34 cellular contexts compared by ENCODE assay signal in genomic region chr7:151006590-151007300, GRCh38. TPM values are rescaled to one million over a fixed set of nuclear protein-coding genes. Genes with fewer than 3 reads are reported as not detected.
DNase-seq lines count a peak whose midpoint lies in the region; ATAC-seq, FAIRE-seq and TF ChIP-seq lines count a peak whose summit lies in the region.
"Had no signal": no experiment of that assay in that cellular context is flagged by ENCODE, and none has a peak within 500 bp of the region (broad histone marks: within the 10 kb centered on the region; RNA-seq: fewer than 3 reads in every experiment).

No MANE protein-coding gene starts in this region.

- no peak for FAIRE-seq in HepG2 (lab: Jason Lieb, UNC)
- FAIRE-seq: bronchial epithelial cell, colon, keratinocyte had no signal

- H3K79me2 ChIP-seq in HepG2 (ENCODE audit: insufficient read depth, low read length), result no peaks in the 10 kb centered on the region
- H3K79me2 ChIP-seq: parathyroid adenoma had no signal

- intact Hi-C loops in heart left ventricle (cut with DNase I), result no loop called here
- intact Hi-C loops in Right ventricle myocardium superior (cut with DNase I), result no loop called here
- intact Hi-C loops in HepG2 (cut with micrococcal nuclease; ENCODE audit: unreplicated experiment), result no loop called here

- CTCF ChIA-PET in HepG2 (lab: Yijun Ruan, JAX; ENCODE audit: low intra/inter-chr PET ratio, low total read pairs), result no interaction called here

- no TSS peak for BruUV-seq in HepG2 (replicated peaks; lab: Mats Ljungman, UMichigan)

- TF ChIP-seq POLR2A in heart left ventricle (IDR thresholded peaks at IDR 0.05) (no peak), HepG2 (IDR thresholded peaks at IDR 0.05; ENCODE audit: insufficient read depth in 1 of 2, low read depth in 2 of 2, low read length in 2 of 2) (no peak), GM18505 (IDR thresholded peaks at IDR 0.05; ENCODE audit: borderline replicate concordance, extremely low read depth, insufficient read depth, insufficient read length) (no peak)

- H3K27me3 ChIP-seq in heart left ventricle, result no peaks in the 10 kb centered on the region
- H3K27me3 ChIP-seq in HepG2 (ENCODE audit: control insufficient read depth in 1 of 2, insufficient read depth in 2 of 2, low read length in 2 of 2), result peaks cover 0 to 2% of the 10 kb centered on the region in 2 experiments; a peak in 2 of 5 replicates
- H3K27me3 ChIP-seq: uterus had no signal

- H3K4me2 ChIP-seq in HepG2 (ENCODE audit: low read depth, low read length), result peak overlapping the region; percentile 98; the same call in 1 of the 2 replicates
- H3K4me2 ChIP-seq: smooth muscle cell had no signal

- H3K27ac ChIP-seq in heart left ventricle (peak overlapping the region in 9 of 12 donors; percentile 6 to 72 (median 54)), VCaP (0 out of 2 replicates have a peak overlapping the region, but pooled peaks have one; percentile 19), HepG2 (ENCODE audit: extremely low read length, insufficient read depth, low read length) (no peak overlapping the region)
- H3K27ac ChIP-seq: epithelial cell of prostate, parathyroid adenoma, thoracic aorta, uterus had no signal

- peaks cover 30% of the 10 kb centered on the region for H3K4me1 Mint-ChIP-seq in stimulated activated effector memory CD8-positive, alpha-beta T cell treated with anti-CD3 and anti-CD28 coated beads, Interleukin-12 subunit alpha, Interleukin-12 subunit beta, amount 100 ng/mL, for 72 hours

- H3K9me3 ChIP-seq in heart left ventricle (no peaks in the 10 kb centered on the region), HepG2 (ENCODE audit: low read length) (no peaks in the 10 kb centered on the region)
- H3K9me3 ChIP-seq: thoracic aorta, uterus had no signal

- H3K4me1 ChIP-seq in heart left ventricle (peaks cover 0 to 48% (median 27%) of the 10 kb centered on the region in 12 donors), HepG2 (ENCODE audit: insufficient read depth, low read length) (peaks cover 91% of the 10 kb centered on the region)
- H3K4me1 ChIP-seq: parathyroid adenoma had no signal

- no peaks in the 10 kb centered on the region for H3K36me3 Mint-ChIP-seq in stimulated activated effector memory CD8-positive, alpha-beta T cell treated with anti-CD3 and anti-CD28 coated beads, Interleukin-12 subunit alpha, Interleukin-12 subunit beta, amount 100 ng/mL, for 72 hours

- WGBS in heart left ventricle, 4 donors, result 67 to 83% (median 73%) methylated on average over 11 to 23 of the region's 23 CpGs
- WGBS in HepG2 (ENCODE audit: low lambda C conversion rate), result 60% methylated on average over 16 of the region's 23 CpGs

- POLR2A ChIA-PET in HepG2 (lab: Yijun Ruan, JAX), result interaction anchor here (4.2 kb wide), 1 partner anchor 56 kb away, joined by 29 read pairs; no protein-coding TSS in a partner anchor

- H2AFZ ChIP-seq in HepG2 (ENCODE audit: low read length), result no peak overlapping the region
- H2AFZ ChIP-seq: parathyroid adenoma had no signal

- no peak for TF ChIP-seq RAD21 in HepG2 (CRISPR knock-in tag; IDR thresholded peaks at IDR 0.05)

- H3K4me3 ChIP-seq in heart left ventricle (no peak overlapping the region), HepG2 (replicated peaks in 1 of 3; ENCODE audit: insufficient read depth in 1 of 3, low read depth in 2 of 3, low read length in 3 of 3) (peak overlapping the region in 2 of 3 experiments; percentile 6 to 48; a peak in 2 of 6 replicates)
- H3K4me3 ChIP-seq: lung, smooth muscle cell, thoracic aorta, uterus had no signal

- H3K36me3 ChIP-seq in heart left ventricle, result peaks cover 0 to 33% (median 12%) of the 10 kb centered on the region in 9 donors
- H3K36me3 ChIP-seq in HepG2 (replicated peaks in 1 of 2; ENCODE audit: control insufficient read depth in 1 of 2, insufficient read depth in 2 of 2, low read length in 2 of 2), result no peaks in the 10 kb centered on the region
- H3K36me3 ChIP-seq: thoracic aorta, uterus had no signal

- DNase-seq in heart left ventricle (peak in 1 of 5 donors; percentile 56), Right ventricle myocardium superior (no peak), HepG2 (ENCODE audit: low spot score) (no peak), SK-N-DZ (ENCODE audit: low spot score) (no peak)
- DNase-seq in stimulated activated effector memory CD8-positive, alpha-beta T cell treated with anti-CD3 and anti-CD28 coated beads, Interleukin-12 subunit alpha, Interleukin-12 subunit beta, amount 100 ng/mL, for 72 hours (ENCODE audit: low spot score in 2 of 2), result no peak
- DNase-seq: activated CD4-positive, alpha-beta T cell treated with anti-CD3 and anti-CD28 coated beads for 48 hours; activated CD8-positive, alpha-beta memory T cell treated with anti-CD3 and anti-CD28 coated beads for 24 hours; activated T-cell treated with anti-CD3 and anti-CD28 coated beads for 4 hours; AML-193; effector CD4-positive, alpha-beta T cell; EL; KG1; NCI-H1105 treated with DMSO at 0.1 percent for 48 hours; NCI-H2029; NCI-H524; PC-3; retina; stimulated activated CD4-positive, alpha-beta T cell treated with anti-CD3 and anti-CD28 coated beads, Interleukin-1b, Interleukin-23, amount 100 ng/mL, for 48 hours; stimulated activated naive CD8-positive, alpha-beta T cell treated with anti-CD3 and anti-CD28 coated beads, Interleukin-15, amount 100 ng/mL, for 72 hours; uterus had no signal

- peak overlapping the region; percentile 79 for H3K27ac Mint-ChIP-seq in stimulated activated effector memory CD8-positive, alpha-beta T cell treated with anti-CD3 and anti-CD28 coated beads, Interleukin-12 subunit alpha, Interleukin-12 subunit beta, amount 100 ng/mL, for 72 hours
- H3K27ac Mint-ChIP-seq: stimulated activated naive CD8-positive, alpha-beta T cell treated with anti-CD3 and anti-CD28 coated beads, Interleukin-15, amount 100 ng/mL, for 72 hours had no signal

- no peak for TF ChIP-seq EP300 in HepG2 (IDR thresholded peaks at IDR 0.05; ENCODE audit: low read depth in 2 of 2, low read length in 2 of 2)
- no peak for TF ChIP-seq EP300 in HepG2 (CRISPR knock-in tag; IDR thresholded peaks at IDR 0.05; ENCODE audit: borderline replicate concordance)

- H4K20me1 ChIP-seq in HepG2 (ENCODE audit: insufficient read depth, low read length), result no peaks in the 10 kb centered on the region

- TF ChIP-seq CTCF in heart left ventricle (IDR thresholded peaks at IDR 0.05), result no peak
- TF ChIP-seq CTCF in VCaP (conservative IDR thresholded peaks at IDR 0.05), result no peak
- no peak for TF ChIP-seq CTCF in HepG2 (CRISPR knock-in tag; IDR thresholded peaks at IDR 0.05)

- peak in 1 of 4 donors; percentile 1 for ATAC-seq in heart left ventricle
- ATAC-seq in Right ventricle myocardium superior (ENCODE audit: poor library complexity), result no peak
- peak; percentile 5; the same call in 1 of the 3 replicates for ATAC-seq in HepG2
- no peak for ATAC-seq in stimulated activated effector memory CD8-positive, alpha-beta T cell treated with anti-CD3 and anti-CD28 coated beads, Interleukin-12 subunit alpha, Interleukin-12 subunit beta, amount 100 ng/mL, for 72 hours
- no peak for ATAC-seq in GM18505 (IDR thresholded peaks at IDR 0.05; ENCODE audit: unreplicated experiment)
- ATAC-seq in GM21447 (IDR thresholded peaks at IDR 0.05; ENCODE audit: unreplicated experiment), result no peak
- ATAC-seq: stimulated activated naive CD8-positive, alpha-beta T cell treated with anti-CD3 and anti-CD28 coated beads, Interleukin-15, amount 100 ng/mL, for 72 hours had no signal

- H3K4me3 Mint-ChIP-seq in stimulated activated effector memory CD8-positive, alpha-beta T cell treated with anti-CD3 and anti-CD28 coated beads, Interleukin-12 subunit alpha, Interleukin-12 subunit beta, amount 100 ng/mL, for 72 hours, result peak overlapping the region; percentile 69
- H3K4me3 Mint-ChIP-seq: neural crest cell had no signal

- 0 out of 2 replicates have a peak overlapping the region, but pooled peaks have one; percentile 2 for H3K9ac ChIP-seq in HepG2 (ENCODE audit: insufficient read depth, low read depth, low read length)
- H3K9ac ChIP-seq: parathyroid adenoma had no signal

- in situ Hi-C loops in HepG2 (cut with HindIII; ENCODE audit: extremely low pct_ligation_motif_present, low pct_unique_long_range_greater_than_20kb), result no loop called here

- H3K9me3 Mint-ChIP-seq in stimulated activated effector memory CD8-positive, alpha-beta T cell treated with anti-CD3 and anti-CD28 coated beads, Interleukin-12 subunit alpha, Interleukin-12 subunit beta, amount 100 ng/mL, for 72 hours, result no peaks in the 10 kb centered on the region
- H3K9me3 Mint-ChIP-seq: neural crest cell; stimulated activated naive CD8-positive, alpha-beta T cell treated with anti-CD3 and anti-CD28 coated beads, Interleukin-15, amount 100 ng/mL, for 72 hours had no signal

RNA-seq across cellular contexts. Expression of gene NOS3, which starts 15.9 kb away (rescaled TPM):
- 10 to 100 TPM in 7 of 9 donors, 1 to 10 TPM in 2; 9.4 to 49.4 (median 17.3) TPM for total RNA-seq in heart left ventricle
- polyA plus RNA-seq in heart left ventricle, result 10 to 100 TPM in 1 of 2 donors, 1 to 10 TPM in 1; 8.9 to 20.5 TPM
- total RNA-seq in Right ventricle myocardium superior, result 10.0 TPM
- total RNA-seq in HepG2 (2016; rRNA removed; fragmentation: Illumina TruSeq; extraction: Trizol), result 3.7 and 4.8 TPM in 2 replicates
- 2.6 and 2.9 TPM in 2 replicates for total RNA-seq in HepG2 (2016; cell fraction: cytosol; rRNA removed; fragmentation: Illumina TruSeq; extraction: Trizol; ENCODE audit: low read depth)
- total RNA-seq in HepG2 (2016; cell fraction: insoluble cytoplasmic fraction; rRNA removed; fragmentation: Illumina TruSeq; extraction: Trizol), result 4.2 and 4.4 TPM in 2 replicates
- 3.6 and 5.1 TPM in 2 replicates for total RNA-seq in HepG2 (2016; cell fraction: membrane; rRNA removed; fragmentation: Illumina TruSeq; extraction: Trizol)
- total RNA-seq in HepG2 (2016; cell fraction: nucleus; rRNA removed; fragmentation: Illumina TruSeq; extraction: Trizol), result 3.2 and 5.3 TPM in 2 replicates
- polyA plus RNA-seq in HepG2 (2011; rRNA removed), result 7.5 and 10.1 TPM in 2 replicates
- polyA plus RNA-seq in HepG2 (2011; cell fraction: cytosol; rRNA removed), result 5.8 and 10.0 TPM in 2 replicates
- polyA plus RNA-seq in HepG2 (2011; cell fraction: nucleus; rRNA removed), result 17.6 and 19.9 TPM in 2 replicates
- polyA plus RNA-seq in HepG2 (2012), result 4.8 and 5.0 TPM in 2 replicates
- 3.9 and 4.8 TPM in 2 replicates for polyA plus RNA-seq in HepG2 (2016; cell fraction: cytosol; fragmentation: Illumina TruSeq; extraction: Trizol; ENCODE audit: low read depth)
- polyA plus RNA-seq in HepG2 (2016; cell fraction: insoluble cytoplasmic fraction; fragmentation: Illumina TruSeq; extraction: Trizol; ENCODE audit: low read depth), result 7.8 and 8.1 TPM in 2 replicates
- 5.6 and 8.0 TPM in 2 replicates for polyA plus RNA-seq in HepG2 (2016; cell fraction: membrane; fragmentation: Illumina TruSeq; extraction: Trizol; ENCODE audit: low read depth)
- polyA plus RNA-seq in HepG2 (2016; cell fraction: nucleus; fragmentation: Illumina TruSeq; extraction: Trizol; ENCODE audit: insufficient read depth, low read depth), result 5.7 and 8.2 TPM in 2 replicates
- polyA minus RNA-seq in HepG2 (2011; rRNA and poly(A)+ RNA removed; ENCODE audit: low replicate concordance), result 0.65 and 23.1 TPM in 2 replicates
- polyA minus RNA-seq in HepG2 (2011; cell fraction: cytosol; rRNA and poly(A)+ RNA removed), result 8.4 and 12.0 TPM in 2 replicates
- polyA minus RNA-seq in HepG2 (2011; cell fraction: nucleus; rRNA and poly(A)+ RNA removed), result 5.0 and 6.3 TPM in 2 replicates
- 14.7 and 15.2 TPM in 2 replicates for polyA plus RNA-seq in SK-N-DZ (2014; cell fraction: cytosol; rRNA removed)
- polyA plus RNA-seq in SK-N-DZ (2014; cell fraction: nucleus; rRNA removed), result 21.6 and 21.7 TPM in 2 replicates

RNA-seq across cellular contexts. Expression of gene ATG9B, which starts 17.5 kb away (rescaled TPM):
- total RNA-seq in heart left ventricle (1 to 10 TPM in 1 of 9 donors, under 1 TPM in 1, not detected in 7; 0.07 to 1.0 TPM), Right ventricle myocardium superior (not detected), HepG2 (2016; rRNA removed; fragmentation: Illumina TruSeq; extraction: Trizol) (not detected in 2 replicates)
- polyA plus RNA-seq in heart left ventricle (under 1 TPM; 0.26 to 0.38 TPM), HepG2 (2011; rRNA removed) (0.24 and 0.39 TPM in 2 replicates)
- 0.18 TPM in 1 of 2 replicates, not detected in the other for total RNA-seq in HepG2 (2016; cell fraction: cytosol; rRNA removed; fragmentation: Illumina TruSeq; extraction: Trizol; ENCODE audit: low read depth)
- 0.04 TPM in 1 of 2 replicates, not detected in the other for total RNA-seq in HepG2 (2016; cell fraction: insoluble cytoplasmic fraction; rRNA removed; fragmentation: Illumina TruSeq; extraction: Trizol)
- total RNA-seq in HepG2 (2016; cell fraction: membrane; rRNA removed; fragmentation: Illumina TruSeq; extraction: Trizol), result not detected in 2 replicates
- total RNA-seq in HepG2 (2016; cell fraction: nucleus; rRNA removed; fragmentation: Illumina TruSeq; extraction: Trizol), result 0.13 TPM in 1 of 2 replicates, not detected in the other
- polyA plus RNA-seq in HepG2 (2011; cell fraction: cytosol; rRNA removed), result 0.13 and 0.15 TPM in 2 replicates
- polyA plus RNA-seq in HepG2 (2011; cell fraction: nucleus; rRNA removed), result 2.9 and 3.2 TPM in 2 replicates
- 0.51 and 0.72 TPM in 2 replicates for polyA plus RNA-seq in HepG2 (2012)
- polyA plus RNA-seq in HepG2 (2016; cell fraction: cytosol; fragmentation: Illumina TruSeq; extraction: Trizol; ENCODE audit: low read depth), result not detected in 2 replicates
- not detected in 2 replicates for polyA plus RNA-seq in HepG2 (2016; cell fraction: insoluble cytoplasmic fraction; fragmentation: Illumina TruSeq; extraction: Trizol; ENCODE audit: low read depth)
- polyA plus RNA-seq in HepG2 (2016; cell fraction: membrane; fragmentation: Illumina TruSeq; extraction: Trizol; ENCODE audit: low read depth), result not detected in 2 replicates
- 0.12 and 0.88 TPM in 2 replicates for polyA plus RNA-seq in HepG2 (2016; cell fraction: nucleus; fragmentation: Illumina TruSeq; extraction: Trizol; ENCODE audit: insufficient read depth, low read depth)
- polyA minus RNA-seq in HepG2 (2011; rRNA and poly(A)+ RNA removed; ENCODE audit: low replicate concordance), result 0.08 TPM in 1 of 2 replicates, not detected in the other
- not detected in 2 replicates for polyA minus RNA-seq in HepG2 (2011; cell fraction: cytosol; rRNA and poly(A)+ RNA removed)
- 0.25 and 0.26 TPM in 2 replicates for polyA minus RNA-seq in HepG2 (2011; cell fraction: nucleus; rRNA and poly(A)+ RNA removed)
- 5.2 and 5.4 TPM in 2 replicates for polyA plus RNA-seq in SK-N-DZ (2014; cell fraction: cytosol; rRNA removed)
- polyA plus RNA-seq in SK-N-DZ (2014; cell fraction: nucleus; rRNA removed), result 7.5 and 9.9 TPM in 2 replicates
- total RNA-seq: glomerular endothelial cell had no signal
- polyA plus RNA-seq: aorta had no signal

RNA-seq across cellular contexts. Expression of gene ABCB8, which starts 21.5 kb away (rescaled TPM):
- total RNA-seq in heart left ventricle (10 to 100 TPM; 13.6 to 34.5 (median 26.0) TPM), Right ventricle myocardium superior (24.6 TPM), HepG2 (2016; rRNA removed; fragmentation: Illumina TruSeq; extraction: Trizol) (7.2 and 16.7 TPM in 2 replicates)
- polyA plus RNA-seq in heart left ventricle (10 to 100 TPM; 20.9 to 29.0 TPM), HepG2 (2011; rRNA removed) (6.6 and 6.9 TPM in 2 replicates)
- 1.1 and 2.0 TPM in 2 replicates for total RNA-seq in HepG2 (2016; cell fraction: cytosol; rRNA removed; fragmentation: Illumina TruSeq; extraction: Trizol; ENCODE audit: low read depth)
- 7.2 and 16.4 TPM in 2 replicates for total RNA-seq in HepG2 (2016; cell fraction: insoluble cytoplasmic fraction; rRNA removed; fragmentation: Illumina TruSeq; extraction: Trizol)
- total RNA-seq in HepG2 (2016; cell fraction: membrane; rRNA removed; fragmentation: Illumina TruSeq; extraction: Trizol), result 3.4 and 3.7 TPM in 2 replicates
- total RNA-seq in HepG2 (2016; cell fraction: nucleus; rRNA removed; fragmentation: Illumina TruSeq; extraction: Trizol), result 12.9 and 13.9 TPM in 2 replicates
- 3.9 and 9.1 TPM in 2 replicates for polyA plus RNA-seq in HepG2 (2011; cell fraction: cytosol; rRNA removed)
- polyA plus RNA-seq in HepG2 (2011; cell fraction: nucleus; rRNA removed), result 20.5 and 25.6 TPM in 2 replicates
- polyA plus RNA-seq in HepG2 (2012), result 4.2 and 4.4 TPM in 2 replicates
- polyA plus RNA-seq in HepG2 (2016; cell fraction: cytosol; fragmentation: Illumina TruSeq; extraction: Trizol; ENCODE audit: low read depth), result 1.5 and 1.9 TPM in 2 replicates
- 5.2 and 6.7 TPM in 2 replicates for polyA plus RNA-seq in HepG2 (2016; cell fraction: insoluble cytoplasmic fraction; fragmentation: Illumina TruSeq; extraction: Trizol; ENCODE audit: low read depth)
- polyA plus RNA-seq in HepG2 (2016; cell fraction: membrane; fragmentation: Illumina TruSeq; extraction: Trizol; ENCODE audit: low read depth), result 2.6 and 2.9 TPM in 2 replicates
- 23.3 and 23.7 TPM in 2 replicates for polyA plus RNA-seq in HepG2 (2016; cell fraction: nucleus; fragmentation: Illumina TruSeq; extraction: Trizol; ENCODE audit: insufficient read depth, low read depth)
- 34.8 and 52.5 TPM in 2 replicates for polyA minus RNA-seq in HepG2 (2011; rRNA and poly(A)+ RNA removed; ENCODE audit: low replicate concordance)
- 7.6 and 11.1 TPM in 2 replicates for polyA minus RNA-seq in HepG2 (2011; cell fraction: cytosol; rRNA and poly(A)+ RNA removed)
- 13.7 and 16.2 TPM in 2 replicates for polyA minus RNA-seq in HepG2 (2011; cell fraction: nucleus; rRNA and poly(A)+ RNA removed)
- polyA plus RNA-seq in SK-N-DZ (2014; cell fraction: cytosol; rRNA removed), result 20.3 and 22.3 TPM in 2 replicates
- polyA plus RNA-seq in SK-N-DZ (2014; cell fraction: nucleus; rRNA removed), result 35.5 and 48.0 TPM in 2 replicates

RNA-seq across cellular contexts. Expression of gene KCNH2, which starts 28.6 kb away (rescaled TPM):
- total RNA-seq in heart left ventricle (100 to 1,000 TPM in 5 of 9 donors, 10 to 100 TPM in 4; 58.1 to 185 (median 104) TPM), Right ventricle myocardium superior (88.9 TPM), HepG2 (2016; rRNA removed; fragmentation: Illumina TruSeq; extraction: Trizol) (0.11 TPM in 1 of 2 replicates, not detected in the other)
- polyA plus RNA-seq in heart left ventricle (100 to 1,000 TPM in 1 of 2 donors, 10 to 100 TPM in 1; 59.8 to 154 TPM), HepG2 (2011; rRNA removed) (0.09 and 0.12 TPM in 2 replicates)
- not detected in 2 replicates for total RNA-seq in HepG2 (2016; cell fraction: cytosol; rRNA removed; fragmentation: Illumina TruSeq; extraction: Trizol; ENCODE audit: low read depth)
- 0.13 TPM in 1 of 2 replicates, not detected in the other for total RNA-seq in HepG2 (2016; cell fraction: insoluble cytoplasmic fraction; rRNA removed; fragmentation: Illumina TruSeq; extraction: Trizol)
- 0.07 and 0.09 TPM in 2 replicates for total RNA-seq in HepG2 (2016; cell fraction: membrane; rRNA removed; fragmentation: Illumina TruSeq; extraction: Trizol)
- 0.09 and 0.28 TPM in 2 replicates for total RNA-seq in HepG2 (2016; cell fraction: nucleus; rRNA removed; fragmentation: Illumina TruSeq; extraction: Trizol)
- polyA plus RNA-seq in HepG2 (2011; cell fraction: cytosol; rRNA removed), result 0.09 and 0.11 TPM in 2 replicates
- polyA plus RNA-seq in HepG2 (2011; cell fraction: nucleus; rRNA removed), result 0.32 and 0.38 TPM in 2 replicates
- polyA plus RNA-seq in HepG2 (2012), result 0.07 TPM in 1 of 2 replicates, not detected in the other
- 0.03 TPM in 1 of 2 replicates, not detected in the other for polyA plus RNA-seq in HepG2 (2016; cell fraction: cytosol; fragmentation: Illumina TruSeq; extraction: Trizol; ENCODE audit: low read depth)
- polyA plus RNA-seq in HepG2 (2016; cell fraction: insoluble cytoplasmic fraction; fragmentation: Illumina TruSeq; extraction: Trizol; ENCODE audit: low read depth), result not detected in 2 replicates
- 0.06 TPM in 1 of 2 replicates, not detected in the other for polyA plus RNA-seq in HepG2 (2016; cell fraction: membrane; fragmentation: Illumina TruSeq; extraction: Trizol; ENCODE audit: low read depth)
- polyA plus RNA-seq in HepG2 (2016; cell fraction: nucleus; fragmentation: Illumina TruSeq; extraction: Trizol; ENCODE audit: insufficient read depth, low read depth), result not detected in 2 replicates
- 0.74 and 1.2 TPM in 2 replicates for polyA minus RNA-seq in HepG2 (2011; rRNA and poly(A)+ RNA removed; ENCODE audit: low replicate concordance)
- polyA minus RNA-seq in HepG2 (2011; cell fraction: cytosol; rRNA and poly(A)+ RNA removed), result 0.30 TPM in 1 of 2 replicates, not detected in the other
- polyA minus RNA-seq in HepG2 (2011; cell fraction: nucleus; rRNA and poly(A)+ RNA removed), result 0.13 TPM in 1 of 2 replicates, not detected in the other
- 47.5 and 53.0 TPM in 2 replicates for polyA plus RNA-seq in SK-N-DZ (2014; cell fraction: cytosol; rRNA removed)
- 69.1 and 75.0 TPM in 2 replicates for polyA plus RNA-seq in SK-N-DZ (2014; cell fraction: nucleus; rRNA removed)
- total RNA-seq: glomerular endothelial cell had no signal

RNA-seq across cellular contexts. Expression of gene ASIC3, which starts 41.6 kb away (rescaled TPM):
- total RNA-seq in heart left ventricle, result 1 to 10 TPM; 2.7 to 8.2 (median 4.8) TPM
- 10 to 100 TPM in 1 of 2 donors, 1 to 10 TPM in 1; 2.8 to 12.9 TPM for polyA plus RNA-seq in heart left ventricle
- 6.5 TPM for total RNA-seq in Right ventricle myocardium superior
- total RNA-seq in HepG2 (2016; rRNA removed; fragmentation: Illumina TruSeq; extraction: Trizol), result not detected in 2 replicates
- total RNA-seq in HepG2 (2016; cell fraction: cytosol; rRNA removed; fragmentation: Illumina TruSeq; extraction: Trizol; ENCODE audit: low read depth), result not detected in 2 replicates
- total RNA-seq in HepG2 (2016; cell fraction: insoluble cytoplasmic fraction; rRNA removed; fragmentation: Illumina TruSeq; extraction: Trizol), result 0.11 TPM in 1 of 2 replicates, not detected in the other
- total RNA-seq in HepG2 (2016; cell fraction: membrane; rRNA removed; fragmentation: Illumina TruSeq; extraction: Trizol), result not detected in 2 replicates
- 0.28 TPM in 1 of 2 replicates, not detected in the other for total RNA-seq in HepG2 (2016; cell fraction: nucleus; rRNA removed; fragmentation: Illumina TruSeq; extraction: Trizol)
- polyA plus RNA-seq in HepG2 (2011; rRNA removed), result 0.50 and 0.51 TPM in 2 replicates
- 0.11 and 0.27 TPM in 2 replicates for polyA plus RNA-seq in HepG2 (2011; cell fraction: cytosol; rRNA removed)
- 4.2 and 4.6 TPM in 2 replicates for polyA plus RNA-seq in HepG2 (2011; cell fraction: nucleus; rRNA removed)
- polyA plus RNA-seq in HepG2 (2012), result 0.56 and 1.0 TPM in 2 replicates
- not detected in 2 replicates for polyA plus RNA-seq in HepG2 (2016; cell fraction: cytosol; fragmentation: Illumina TruSeq; extraction: Trizol; ENCODE audit: low read depth)
- not detected in 2 replicates for polyA plus RNA-seq in HepG2 (2016; cell fraction: insoluble cytoplasmic fraction; fragmentation: Illumina TruSeq; extraction: Trizol; ENCODE audit: low read depth)
- polyA plus RNA-seq in HepG2 (2016; cell fraction: membrane; fragmentation: Illumina TruSeq; extraction: Trizol; ENCODE audit: low read depth), result not detected in 2 replicates
- 0.38 and 0.67 TPM in 2 replicates for polyA plus RNA-seq in HepG2 (2016; cell fraction: nucleus; fragmentation: Illumina TruSeq; extraction: Trizol; ENCODE audit: insufficient read depth, low read depth)
- 0.48 and 3.4 TPM in 2 replicates for polyA minus RNA-seq in HepG2 (2011; rRNA and poly(A)+ RNA removed; ENCODE audit: low replicate concordance)
- not detected in 2 replicates for polyA minus RNA-seq in HepG2 (2011; cell fraction: cytosol; rRNA and poly(A)+ RNA removed)
- polyA minus RNA-seq in HepG2 (2011; cell fraction: nucleus; rRNA and poly(A)+ RNA removed), result 0.25 and 0.52 TPM in 2 replicates
- polyA plus RNA-seq in SK-N-DZ (2014; cell fraction: cytosol; rRNA removed), result 0.51 and 0.56 TPM in 2 replicates
- 3.7 and 9.3 TPM in 2 replicates for polyA plus RNA-seq in SK-N-DZ (2014; cell fraction: nucleus; rRNA removed)

Comparison
In these comparisons a context has a peak if more than half of its experiments do, and no peak if none do; other contexts are left out.
1. H3K4me3 ChIP-seq: peak in HepG2 (2 of 3); none in heart left ventricle (0 of 12).